Comparison of ENCODE assay signal across 2 cellular contexts in genomic region chr19:50198431-50199253, GRCh38.
TF ChIP-seq lines count a peak whose summit lies in the region.

No MANE protein-coding gene starts in this region.

TF ChIP-seq in HEK293T, 16 proteins besides CTCF, POLR2A, EP300 and RAD21:
- no peak for TF ChIP-seq FOXA1 (IDR thresholded peaks at IDR 0.05)
- TF ChIP-seq, protein P1, sequence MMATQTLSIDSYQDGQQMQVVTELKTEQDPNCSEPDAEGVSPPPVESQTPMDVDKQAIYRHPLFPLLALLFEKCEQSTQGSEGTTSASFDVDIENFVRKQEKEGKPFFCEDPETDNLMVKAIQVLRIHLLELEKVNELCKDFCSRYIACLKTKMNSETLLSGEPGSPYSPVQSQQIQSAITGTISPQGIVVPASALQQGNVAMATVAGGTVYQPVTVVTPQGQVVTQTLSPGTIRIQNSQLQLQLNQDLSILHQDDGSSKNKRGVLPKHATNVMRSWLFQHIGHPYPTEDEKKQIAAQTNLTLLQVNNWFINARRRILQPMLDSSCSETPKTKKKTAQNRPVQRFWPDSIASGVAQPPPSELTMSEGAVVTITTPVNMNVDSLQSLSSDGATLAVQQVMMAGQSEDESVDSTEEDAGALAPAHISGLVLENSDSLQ (IDR thresholded peaks at IDR 0.05) = 0 out of 2 replicates have a peak, but pooled peaks have one; percentile 37
- no peak for TF ChIP-seq FOXM1 (IDR thresholded peaks at IDR 0.05; ENCODE audit: borderline replicate concordance)
- TF ChIP-seq ZNF384 (IDR thresholded peaks at IDR 0.05) = no peak
- no peak for TF ChIP-seq CTBP1 (IDR thresholded peaks at IDR 0.05; ENCODE audit: borderline replicate concordance)
- TF ChIP-seq BHLHE40 (IDR thresholded peaks at IDR 0.05; ENCODE audit: borderline replicate concordance) = no peak
TF ChIP-seq in HEK293T: peak in this region for 1.

TF ChIP-seq in GM23338, 12 proteins besides CTCF, POLR2A, EP300 and RAD21:
- no peak for TF ChIP-seq POLR2AphosphoS5 (IDR thresholded peaks at IDR 0.05; ENCODE audit: low read depth)
- no peak for TF ChIP-seq ZNF462 (CRISPR knock-in tag; IDR thresholded peaks at IDR 0.05)
- TF ChIP-seq, protein P2, sequence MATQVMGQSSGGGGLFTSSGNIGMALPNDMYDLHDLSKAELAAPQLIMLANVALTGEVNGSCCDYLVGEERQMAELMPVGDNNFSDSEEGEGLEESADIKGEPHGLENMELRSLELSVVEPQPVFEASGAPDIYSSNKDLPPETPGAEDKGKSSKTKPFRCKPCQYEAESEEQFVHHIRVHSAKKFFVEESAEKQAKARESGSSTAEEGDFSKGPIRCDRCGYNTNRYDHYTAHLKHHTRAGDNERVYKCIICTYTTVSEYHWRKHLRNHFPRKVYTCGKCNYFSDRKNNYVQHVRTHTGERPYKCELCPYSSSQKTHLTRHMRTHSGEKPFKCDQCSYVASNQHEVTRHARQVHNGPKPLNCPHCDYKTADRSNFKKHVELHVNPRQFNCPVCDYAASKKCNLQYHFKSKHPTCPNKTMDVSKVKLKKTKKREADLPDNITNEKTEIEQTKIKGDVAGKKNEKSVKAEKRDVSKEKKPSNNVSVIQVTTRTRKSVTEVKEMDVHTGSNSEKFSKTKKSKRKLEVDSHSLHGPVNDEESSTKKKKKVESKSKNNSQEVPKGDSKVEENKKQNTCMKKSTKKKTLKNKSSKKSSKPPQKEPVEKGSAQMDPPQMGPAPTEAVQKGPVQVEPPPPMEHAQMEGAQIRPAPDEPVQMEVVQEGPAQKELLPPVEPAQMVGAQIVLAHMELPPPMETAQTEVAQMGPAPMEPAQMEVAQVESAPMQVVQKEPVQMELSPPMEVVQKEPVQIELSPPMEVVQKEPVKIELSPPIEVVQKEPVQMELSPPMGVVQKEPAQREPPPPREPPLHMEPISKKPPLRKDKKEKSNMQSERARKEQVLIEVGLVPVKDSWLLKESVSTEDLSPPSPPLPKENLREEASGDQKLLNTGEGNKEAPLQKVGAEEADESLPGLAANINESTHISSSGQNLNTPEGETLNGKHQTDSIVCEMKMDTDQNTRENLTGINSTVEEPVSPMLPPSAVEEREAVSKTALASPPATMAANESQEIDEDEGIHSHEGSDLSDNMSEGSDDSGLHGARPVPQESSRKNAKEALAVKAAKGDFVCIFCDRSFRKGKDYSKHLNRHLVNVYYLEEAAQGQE (IDR thresholded peaks at IDR 0.05; ENCODE audit: unreplicated experiment) = no peak
- TF ChIP-seq CREB1 (CRISPR knock-in tag; IDR thresholded peaks at IDR 0.05; ENCODE audit: low read depth) = no peak
- TF ChIP-seq EZH2 (IDR thresholded peaks at IDR 0.05; ENCODE audit: low read depth, unreplicated experiment) = no peak
